In genomic region chr19:35355851-35356460, GRCh38 we compare ENCODE assay signal across 1 cellular context.
TF ChIP-seq lines count a peak whose summit lies in the region.

No MANE protein-coding gene starts in this region.

TF ChIP-seq in GM12878, 131 proteins besides CTCF, POLR2A, EP300 and RAD21:
- TF ChIP-seq ZNF384 (IDR thresholded peaks at IDR 0.05; ENCODE audit: borderline replicate concordance, low read depth, low read length): peak; percentile 25; the same call in 1 of the 2 replicates
- TF ChIP-seq MXI1 (IDR thresholded peaks at IDR 0.05; ENCODE audit: low read depth, low read length): no peak
- no peak for TF ChIP-seq RELB (IDR thresholded peaks at IDR 0.05; ENCODE audit: low read depth)
- no peak for TF ChIP-seq STAT1 (conservative IDR thresholded peaks at IDR 0.05)
- no peak for TF ChIP-seq MYC (IDR thresholded peaks at IDR 0.05; ENCODE audit: insufficient read depth, insufficient read length, insufficient replicate concordance, low read length, severe bottlenecking)
- TF ChIP-seq NR2C1 (IDR thresholded peaks at IDR 0.05): no peak
